In genomic region chr4:123018391-123018755, GRCh38 we compare ENCODE assay signal across 20 cellular contexts.
"Had no signal": no experiment of that assay in that cellular context is flagged by ENCODE, and none has a peak within 500 bp of the region (broad histone marks: within the 10 kb centered on the region; RNA-seq: fewer than 3 reads in every experiment).

No MANE protein-coding gene starts in this region.

- H3K4me1 ChIP-seq: vagina had no signal

- H3K27ac Mint-ChIP-seq: activated naive CD8-positive, alpha-beta T cell treated with anti-CD3 and anti-CD28 coated beads, Interleukin-2, amount 10 ng/mL, durations not matched to agents 7 days and 5 days; endodermal cell; naive thymus-derived CD4-positive, alpha-beta T cell had no signal

- H3K27me3 ChIP-seq: dorsolateral prefrontal cortex, gastroesophageal sphincter, heart right ventricle, tibial nerve, vagina had no signal

- ATAC-seq: activated CD4-positive, CD25-positive, alpha-beta regulatory T cell treated with anti-CD3 and anti-CD28 coated beads, Interleukin-2, amount 50 U/mL, for 24 hours; gastroesophageal sphincter; heart right ventricle; naive thymus-derived CD4-positive, alpha-beta T cell had no signal

- H3K4me3 Mint-ChIP-seq: activated naive CD8-positive, alpha-beta T cell treated with anti-CD3 and anti-CD28 coated beads, Interleukin-2, amount 10 ng/mL, durations not matched to agents 7 days and 5 days; endodermal cell; naive thymus-derived CD4-positive, alpha-beta T cell had no signal

- H3K4me3 ChIP-seq: dorsolateral prefrontal cortex, gastroesophageal sphincter, heart right ventricle, tibial nerve, vagina had no signal

- H3K9me3 ChIP-seq: gastroesophageal sphincter, heart right ventricle, tibial nerve, vagina had no signal

- H3K27ac ChIP-seq: dorsolateral prefrontal cortex, gastroesophageal sphincter, vagina had no signal

- H3K9me3 Mint-ChIP-seq: activated naive CD8-positive, alpha-beta T cell treated with anti-CD3 and anti-CD28 coated beads, Interleukin-2, amount 10 ng/mL, durations not matched to agents 7 days and 5 days had no signal

- H3K27me3 Mint-ChIP-seq: activated naive CD8-positive, alpha-beta T cell treated with anti-CD3 and anti-CD28 coated beads, Interleukin-2, amount 10 ng/mL, durations not matched to agents 7 days and 5 days; naive thymus-derived CD4-positive, alpha-beta T cell had no signal

- H3K4me1 Mint-ChIP-seq: activated naive CD8-positive, alpha-beta T cell treated with anti-CD3 and anti-CD28 coated beads, Interleukin-2, amount 10 ng/mL, durations not matched to agents 7 days and 5 days; endodermal cell; naive thymus-derived CD4-positive, alpha-beta T cell had no signal

- H3K36me3 ChIP-seq: gastroesophageal sphincter, heart right ventricle, vagina had no signal

- DNase-seq: activated CD4-positive, alpha-beta T cell treated with anti-CD3 and anti-CD28 coated beads, Interleukin-2, amount 50 U/mL, for 1 hour; activated CD8-positive, alpha-beta memory T cell treated with anti-CD3 and anti-CD28 coated beads for 24 hours; activated naive CD4-positive, alpha-beta T cell; activated naive CD8-positive, alpha-beta T cell treated with anti-CD3 and anti-CD28 coated beads, Interleukin-2, amount 10 ng/mL, durations not matched to agents 7 days and 5 days; aorta; dorsolateral prefrontal cortex; endodermal cell; erythroblast; heart right ventricle; mammary epithelial cell; naive thymus-derived CD4-positive, alpha-beta T cell; posterior cingulate gyrus; retina; stimulated activated CD4-positive, alpha-beta T cell treated with anti-CD3 and anti-CD28 coated beads, Interleukin-4, amount 100 ng/mL, for 1 hour; stimulated activated naive CD4-positive, alpha-beta T cell; T1000 had no signal
